27 cellular contexts compared by ENCODE assay signal in genomic region chr10:3060481-3060889, GRCh38. TPM values are rescaled to one million over a fixed set of nuclear protein-coding genes. Genes with fewer than 3 reads are reported as not detected.
A peak's percentile ranks its signal among the peaks of the same experiment; 100 is the strongest.
DNase-seq lines count a peak whose midpoint lies in the region; ATAC-seq, FAIRE-seq and TF ChIP-seq lines count a peak whose summit lies in the region.
"Had no signal": no experiment of that assay in that cellular context is flagged by ENCODE, and none has a peak within 500 bp of the region (broad histone marks: within the 10 kb centered on the region; RNA-seq: fewer than 3 reads in every experiment).

No MANE protein-coding gene starts in this region.

- no peak for DNase-seq in activated CD4-positive, alpha-beta T cell treated with anti-CD3 and anti-CD28 coated beads for 36 hours
- no peak for DNase-seq in activated CD4-positive, alpha-beta T cell treated with anti-CD3 and anti-CD28 coated beads for 48 hours
- no peak for DNase-seq in K562 (ENCODE audit: extremely low read depth in 1 of 4, low spot score in 3 of 4)
- no peak for DNase-seq in stimulated activated naive CD8-positive, alpha-beta T cell treated with anti-CD3 and anti-CD28 coated beads, Interleukin-15, amount 100 ng/mL, for 72 hours
- DNase-seq in SIG-M5 (lab: John Stamatoyannopoulos, UW): no peak
- DNase-seq in HPDE6-E6E7 (ENCODE audit: extremely low spot score): no peak
- DNase-seq: activated CD4-positive, alpha-beta memory T cell treated with anti-CD3 and anti-CD28 coated beads for 36 hours; activated effector memory CD4-positive, alpha-beta T cell treated with anti-CD3 and anti-CD28 coated beads, Interleukin-2, amount 50 U/mL, for 16 hours; activated naive CD8-positive, alpha-beta T cell treated with anti-CD3 and anti-CD28 coated beads, Interleukin-2, amount 10 ng/mL, durations not matched to agents 7 days and 5 days; DMS153; HFFc6; lower lobe of right lung; NCI-H1694 treated with DMSO at 0.1 percent for 48 hours; NCI-H2171; NCI-H510A; pancreas; retina; SK-N-SH; stimulated activated naive CD4-positive, alpha-beta T cell treated with Interleukin-2 at 50 U/mL for 16 hours had no signal

- TF ChIP-seq RAD21 in K562 (CRISPR knock-in tag; conservative IDR thresholded peaks at IDR 0.05 in 1 of 2, IDR thresholded peaks at IDR 0.05 in 1 of 2): no peak

- no peak overlapping the region for H3K9ac ChIP-seq in K562 (ENCODE audit: insufficient read depth in 1 of 2, low read depth in 2 of 2, low read length in 2 of 2)
- H3K9ac ChIP-seq: SK-N-SH had no signal

- no peak for FAIRE-seq in K562 (lab: Jason Lieb, UNC)
- FAIRE-seq: colon, endothelial cell of umbilical vein, pancreas had no signal

- peaks cover 2% of the 10 kb centered on the region for H3K27me3 Mint-ChIP-seq in activated CD4-positive, alpha-beta T cell treated with anti-CD3 and anti-CD28 coated beads for 36 hours
- peaks cover 11% of the 10 kb centered on the region for H3K27me3 Mint-ChIP-seq in stimulated activated naive CD8-positive, alpha-beta T cell treated with anti-CD3 and anti-CD28 coated beads, Interleukin-15, amount 100 ng/mL, for 72 hours
- H3K27me3 Mint-ChIP-seq: IgD-negative memory B cell had no signal

- peaks cover 2 to 24% of the 10 kb centered on the region in 2 experiments; a peak in 3 of 5 replicates for H3K27me3 ChIP-seq in K562 (ENCODE audit: control insufficient read depth in 2 of 2, insufficient read depth in 2 of 2, low read length in 2 of 2)
- H3K27me3 ChIP-seq: ascending aorta, gastroesophageal sphincter, pancreas had no signal

- 51% methylated on average over 4 of the region's 4 CpGs for WGBS in K562 (ENCODE audit: insufficient coverage, low coverage, missing lambda C conversion rate)

- no peaks in the 10 kb centered on the region for H3K36me3 ChIP-seq in K562 (ENCODE audit: control insufficient read depth, insufficient read depth, low read length)
- H3K36me3 ChIP-seq: ascending aorta, gastroesophageal sphincter, lower lobe of right lung, pancreas, thoracic aorta had no signal

- TF ChIP-seq CTCF in K562 (IDR thresholded peaks at IDR 0.05 in 2 of 3, conservative IDR thresholded peaks at IDR 0.05 in 1 of 3; ENCODE audit: insufficient read depth in 2 of 3, low read depth in 1 of 3, low read length in 3 of 3): no peak

- no peak for TF ChIP-seq POLR2A in K562 (conservative IDR thresholded peaks at IDR 0.05)

- ATAC-seq in activated CD4-positive, alpha-beta T cell treated with anti-CD3 and anti-CD28 coated beads for 36 hours: peak; percentile 58
- peak; percentile 44 for ATAC-seq in HG03175 (IDR thresholded peaks at IDR 0.05; ENCODE audit: unreplicated experiment)
- ATAC-seq in K562: no peak
- ATAC-seq in stimulated activated naive CD8-positive, alpha-beta T cell treated with anti-CD3 and anti-CD28 coated beads, Interleukin-15, amount 100 ng/mL, for 72 hours: peak; percentile 66
- ATAC-seq: gastroesophageal sphincter had no signal

- H4K20me1 ChIP-seq in K562 (replicated peaks; ENCODE audit: control insufficient read depth, insufficient read depth, low read length): no peaks in the 10 kb centered on the region

- no peak overlapping the region for H3K4me2 ChIP-seq in K562 (ENCODE audit: insufficient read depth, low read length)
- H3K4me2 ChIP-seq: SK-N-SH had no signal

- H3K9me3 ChIP-seq in K562 (replicated peaks; ENCODE audit: control insufficient read depth, insufficient read depth, low read depth, low read length): no peaks in the 10 kb centered on the region
- H3K9me3 ChIP-seq: ascending aorta, gastroesophageal sphincter, lower lobe of right lung, pancreas, SK-N-SH, thoracic aorta had no signal

- no peaks in the 10 kb centered on the region for H3K79me2 ChIP-seq in K562 (ENCODE audit: control insufficient read depth, insufficient read depth, low read length)

- H3K27ac ChIP-seq in K562 (ENCODE audit: extremely low read depth, low read depth, low read length): no peak overlapping the region
- H3K27ac ChIP-seq: ascending aorta, gastroesophageal sphincter, lower lobe of right lung, pancreas, skin epidermis, thoracic aorta had no signal

- H2AFZ ChIP-seq in K562 (ENCODE audit: low read depth, low read length): no peak overlapping the region

- in situ Hi-C loops in K562 (cut with MboI): no loop called here

- H3K9me1 ChIP-seq in K562 (ENCODE audit: control insufficient read depth, insufficient read depth, low read length): no peaks in the 10 kb centered on the region

- H3K4me1 Mint-ChIP-seq in activated CD4-positive, alpha-beta T cell treated with anti-CD3 and anti-CD28 coated beads for 36 hours: peaks cover 4% of the 10 kb centered on the region
- H3K4me1 Mint-ChIP-seq in stimulated activated naive CD8-positive, alpha-beta T cell treated with anti-CD3 and anti-CD28 coated beads, Interleukin-15, amount 100 ng/mL, for 72 hours: peaks cover 8% of the 10 kb centered on the region

- H3K9me3 Mint-ChIP-seq in activated CD4-positive, alpha-beta T cell treated with anti-CD3 and anti-CD28 coated beads for 36 hours (ENCODE audit: low read depth): no peaks in the 10 kb centered on the region
- no peaks in the 10 kb centered on the region for H3K9me3 Mint-ChIP-seq in stimulated activated naive CD8-positive, alpha-beta T cell treated with anti-CD3 and anti-CD28 coated beads, Interleukin-15, amount 100 ng/mL, for 72 hours
- H3K9me3 Mint-ChIP-seq: activated CD4-positive, alpha-beta memory T cell treated with anti-CD3 and anti-CD28 coated beads for 36 hours; activated naive CD8-positive, alpha-beta T cell treated with anti-CD3 and anti-CD28 coated beads, Interleukin-2, amount 10 ng/mL, durations not matched to agents 7 days and 5 days; HFFc6; IgD-negative memory B cell had no signal

- H3K4me1 ChIP-seq in K562 (replicated peaks in 1 of 2; ENCODE audit: control insufficient read depth in 2 of 2, insufficient read depth in 2 of 2, low read length in 2 of 2): peaks cover 0 to 3% of the 10 kb centered on the region in 2 experiments; a peak in 3 of 5 replicates
- H3K4me1 ChIP-seq: ascending aorta, gastroesophageal sphincter, lower lobe of right lung, pancreas had no signal

- BruUV-seq in K562 (replicated peaks; lab: Mats Ljungman, UMichigan): no TSS peak

- no peak overlapping the region for H3K4me3 ChIP-seq in K562
- H3K4me3 ChIP-seq: ascending aorta, gastroesophageal sphincter, lower lobe of right lung, pancreas, skin epidermis, thoracic aorta had no signal

- H3K36me3 Mint-ChIP-seq in activated CD4-positive, alpha-beta T cell treated with anti-CD3 and anti-CD28 coated beads for 36 hours (ENCODE audit: low read depth): no peaks in the 10 kb centered on the region
- H3K36me3 Mint-ChIP-seq: activated CD4-positive, alpha-beta memory T cell treated with anti-CD3 and anti-CD28 coated beads for 36 hours; activated naive CD8-positive, alpha-beta T cell treated with anti-CD3 and anti-CD28 coated beads, Interleukin-2, amount 10 ng/mL, durations not matched to agents 7 days and 5 days; IgD-negative memory B cell had no signal

- H3K27ac Mint-ChIP-seq in activated CD4-positive, alpha-beta T cell treated with anti-CD3 and anti-CD28 coated beads for 36 hours: no peak overlapping the region
- no peak overlapping the region for H3K27ac Mint-ChIP-seq in stimulated activated naive CD8-positive, alpha-beta T cell treated with anti-CD3 and anti-CD28 coated beads, Interleukin-15, amount 100 ng/mL, for 72 hours
- H3K27ac Mint-ChIP-seq: activated CD4-positive, alpha-beta memory T cell treated with anti-CD3 and anti-CD28 coated beads for 36 hours; activated naive CD8-positive, alpha-beta T cell treated with anti-CD3 and anti-CD28 coated beads, Interleukin-2, amount 10 ng/mL, durations not matched to agents 7 days and 5 days; HFFc6; IgD-negative memory B cell had no signal

- CTCF ChIA-PET in activated CD4-positive, alpha-beta T cell treated with anti-CD3 and anti-CD28 coated beads for 36 hours (lab: Charles Lee): no interaction called here
- CTCF ChIA-PET in K562 (lab: Yijun Ruan, JAX; ENCODE audit: low intra/inter-chr PET ratio): no interaction called here

- POLR2A ChIA-PET in activated CD4-positive, alpha-beta T cell treated with anti-CD3 and anti-CD28 coated beads for 36 hours (lab: Charles Lee): no interaction called here
- POLR2A ChIA-PET in K562 (lab: Yijun Ruan, JAX): no interaction called here

- intact Hi-C loops in activated CD4-positive, alpha-beta T cell treated with anti-CD3 and anti-CD28 coated beads for 36 hours (cut with DNase I, micrococcal nuclease): no loop called here
- intact Hi-C loops in K562 (cut with micrococcal nuclease): no loop called here

- H3K4me3 Mint-ChIP-seq in activated CD4-positive, alpha-beta T cell treated with anti-CD3 and anti-CD28 coated beads for 36 hours: no peak overlapping the region
- no peak overlapping the region for H3K4me3 Mint-ChIP-seq in stimulated activated naive CD8-positive, alpha-beta T cell treated with anti-CD3 and anti-CD28 coated beads, Interleukin-15, amount 100 ng/mL, for 72 hours
- H3K4me3 Mint-ChIP-seq: activated CD4-positive, alpha-beta memory T cell treated with anti-CD3 and anti-CD28 coated beads for 36 hours; activated naive CD8-positive, alpha-beta T cell treated with anti-CD3 and anti-CD28 coated beads, Interleukin-2, amount 10 ng/mL, durations not matched to agents 7 days and 5 days; HFFc6; IgD-negative memory B cell had no signal

- no peak for TF ChIP-seq EP300 in K562 (IDR thresholded peaks at IDR 0.05; ENCODE audit: low read length)

TF ChIP-seq in K562, 482 proteins besides CTCF, POLR2A, EP300 and RAD21 (continues in another document):
- TF ChIP-seq SRSF9 (IDR thresholded peaks at IDR 0.05; ENCODE audit: borderline replicate concordance, low read depth, low read length): no peak
- TF ChIP-seq ZNF24 (IDR thresholded peaks at IDR 0.05): peak; percentile 96

RNA-seq across cellular contexts. Expression of gene PFKP, which starts 6.9 kb away (rescaled TPM):
- total RNA-seq in activated CD4-positive, alpha-beta T cell treated with anti-CD3 and anti-CD28 coated beads for 36 hours: 100 to 1,000 TPM; 231 to 239 TPM
- 153 and 281 TPM in 2 replicates for total RNA-seq in K562 (2011; cell fraction: chromatin; rRNA removed; ENCODE audit: low replicate concordance)
- total RNA-seq in K562 (2011; cell fraction: nucleolus; rRNA removed): 147 and 149 TPM in 2 replicates
- total RNA-seq in K562 (2011; cell fraction: nucleoplasm; rRNA removed): 120 and 125 TPM in 2 replicates
- total RNA-seq in K562 (2014; rRNA removed): 91.6 and 109 TPM in 2 replicates
- 83.2 and 89.5 TPM in 2 replicates for total RNA-seq in K562 (2014; rRNA removed; fragmentation: Illumina TruSeq; extraction: Trizol)
- 62.1 and 65.2 TPM in 2 replicates for total RNA-seq in K562 (2015; rRNA removed; fragmentation: Illumina TruSeq; extraction: Trizol)
- 108 and 116 TPM in 2 replicates for total RNA-seq in K562 (2021)
- 34.7 and 50.3 TPM in 2 replicates for polyA plus RNA-seq in K562 (2011; rRNA removed)
- 29.5 and 50.9 TPM in 2 replicates for polyA plus RNA-seq in K562 (2011; cell fraction: cytosol; rRNA removed)
- polyA plus RNA-seq in K562 (2011; cell fraction: nucleus; rRNA removed): 96.2 and 154 TPM in 2 replicates
- 94.4 and 95.0 TPM in 2 replicates for polyA plus RNA-seq in K562 (2012)
- polyA plus RNA-seq in K562 (2014; fragmentation: Illumina TruSeq; extraction: Trizol): 57.4 and 72.3 TPM in 2 replicates
- 10 to 100 TPM; 23.5 to 30.3 TPM for polyA plus RNA-seq in K562 (2014; fragmentation: Nextera tagmentation; extraction: Ambion mirVana)
- polyA plus RNA-seq in K562 (2014; rRNA removed): 65.2 and 71.1 TPM in 2 replicates
- 32.8 and 39.3 TPM in 2 replicates for polyA minus RNA-seq in K562 (2011; rRNA and poly(A)+ RNA removed)
- 52.9 and 65.4 TPM in 2 replicates for polyA minus RNA-seq in K562 (2011; cell fraction: cytosol; rRNA and poly(A)+ RNA removed)
- 61.7 and 66.5 TPM in 2 replicates for polyA minus RNA-seq in K562 (2011; cell fraction: nucleus; rRNA and poly(A)+ RNA removed)
